Comparison of ENCODE assay signal across 23 cellular contexts in the genomic region with DNA sequence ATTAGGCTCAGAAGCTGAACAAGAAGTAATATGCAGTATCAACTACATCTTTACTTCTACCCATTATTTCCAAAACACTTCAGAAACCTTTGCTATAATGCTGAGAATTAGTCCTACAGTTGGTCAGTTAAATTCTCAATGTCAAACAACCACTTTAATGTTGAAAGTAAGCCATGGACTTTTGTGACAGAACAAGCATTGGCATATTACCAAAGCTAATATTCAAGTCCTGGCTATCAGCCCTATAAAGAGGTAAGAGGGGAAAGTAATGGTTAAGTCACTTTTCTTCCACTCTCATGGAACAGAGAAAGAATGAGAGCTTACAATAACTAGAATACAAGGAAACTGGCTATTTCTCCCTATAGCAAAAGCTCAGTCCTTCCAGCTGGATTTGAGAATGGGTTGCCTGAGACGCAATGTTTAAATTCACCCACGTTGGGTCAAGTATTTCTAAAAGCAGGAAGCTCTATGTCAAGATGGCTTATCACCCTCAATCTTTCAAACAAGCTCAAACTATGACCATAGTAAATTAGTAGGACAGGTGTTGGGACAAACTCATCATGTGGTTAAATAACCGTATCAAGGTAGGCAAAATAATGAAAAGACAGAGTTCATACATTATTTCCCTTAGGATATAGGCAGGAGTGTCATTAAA. TPM values are rescaled to one million over a fixed set of nuclear protein-coding genes. Genes with fewer than 3 reads are reported as not detected.
DNase-seq lines count a peak whose midpoint lies in the region; ATAC-seq, FAIRE-seq and TF ChIP-seq lines count a peak whose summit lies in the region.
"Had no signal": no experiment of that assay in that cellular context is flagged by ENCODE, and none has a peak within 500 bp of the region (broad histone marks: within the 10 kb centered on the region; RNA-seq: fewer than 3 reads in every experiment).

No MANE protein-coding gene starts in this region.

- TF ChIP-seq EP300 in HepG2 (IDR thresholded peaks at IDR 0.05; ENCODE audit: low read depth in 2 of 2, low read length in 2 of 2), result no peak
- TF ChIP-seq EP300 in HepG2 (CRISPR knock-in tag; IDR thresholded peaks at IDR 0.05; ENCODE audit: borderline replicate concordance), result no peak

- H3K4me3 ChIP-seq in liver (ENCODE audit: low read depth in 1 of 3, low read length in 3 of 3), result no peak overlapping the region
- H3K4me3 ChIP-seq in HepG2 (replicated peaks in 1 of 3; ENCODE audit: insufficient read depth in 1 of 3, low read depth in 2 of 3, low read length in 3 of 3), result no peak overlapping the region
- no peak overlapping the region for H3K4me3 ChIP-seq in pancreas
- H3K4me3 ChIP-seq: BLaER1, HAP-1, PC-9, SJSA1 had no signal

- POLR2A ChIA-PET in HepG2 (lab: Yijun Ruan, JAX), result interaction anchor here (0.7 kb wide), 1 partner anchor 32 kb away, joined by 3 read pairs; no protein-coding TSS in a partner anchor

- H3K79me2 ChIP-seq in HepG2 (ENCODE audit: insufficient read depth, low read length), result no peaks in the 10 kb centered on the region

- in situ Hi-C loops in HepG2 (cut with HindIII; ENCODE audit: extremely low pct_ligation_motif_present, low pct_unique_long_range_greater_than_20kb), result loop anchor here (10.0 kb wide), 1 partner anchor 282 kb away; no protein-coding TSS in a partner anchor

- H3K27ac ChIP-seq in liver (ENCODE audit: low read depth in 1 of 2, low read length in 2 of 2), result peak overlapping the region; percentile 1 to 35
- no peak overlapping the region for H3K27ac ChIP-seq in HepG2 (ENCODE audit: extremely low read length, insufficient read depth, low read length)
- peak overlapping the region; percentile 15; the same call in 1 of the 2 replicates for H3K27ac ChIP-seq in VCaP
- no peak overlapping the region for H3K27ac ChIP-seq in pancreas
- H3K27ac ChIP-seq: BLaER1, PC-9, SJSA1 had no signal

- no peak overlapping the region for H3K4me2 ChIP-seq in HepG2 (ENCODE audit: low read depth, low read length)
- H3K4me2 ChIP-seq: BLaER1, PC-9 had no signal

- ATAC-seq in HepG2 (no peak), pancreas (peak in 3 of 4 donors; percentile 23 to 67 (median 57)), HG02884 (IDR thresholded peaks at IDR 0.05; ENCODE audit: unreplicated experiment) (no peak)
- ATAC-seq: Right ventricle myocardium inferior had no signal

- H3K9me3 ChIP-seq in liver (ENCODE audit: control insufficient read depth in 4 of 4, low read length in 3 of 4), result no peaks in the 10 kb centered on the region
- no peaks in the 10 kb centered on the region for H3K9me3 ChIP-seq in HepG2 (ENCODE audit: low read length)
- H3K9me3 ChIP-seq in pancreas, result no peaks in the 10 kb centered on the region
- H3K9me3 ChIP-seq: BLaER1, HAP-1, SJSA1 had no signal

- no peak for TF ChIP-seq CTCF in liver (IDR thresholded peaks at IDR 0.05; ENCODE audit: low read depth, low read length, missing input control)
- TF ChIP-seq CTCF in HepG2 (CRISPR knock-in tag; IDR thresholded peaks at IDR 0.05), result no peak
- TF ChIP-seq CTCF in VCaP (conservative IDR thresholded peaks at IDR 0.05), result no peak
- no peak for TF ChIP-seq CTCF in pancreas (IDR thresholded peaks at IDR 0.05)

- BruUV-seq in HepG2 (replicated peaks; lab: Mats Ljungman, UMichigan), result no TSS peak

- WGBS in liver, result 50% methylated on average over 3 of the region's 3 CpGs
- 10% methylated on average over 3 of the region's 3 CpGs for WGBS in HepG2 (ENCODE audit: low lambda C conversion rate)
- WGBS in pancreas, 2 donors, result 62 to 71% methylated on average over 3 of the region's 3 CpGs

- no peak for TF ChIP-seq POLR2A in HepG2 (IDR thresholded peaks at IDR 0.05; ENCODE audit: insufficient read depth in 1 of 2, low read depth in 2 of 2, low read length in 2 of 2)

- CTCF ChIA-PET in HepG2 (lab: Yijun Ruan, JAX; ENCODE audit: low intra/inter-chr PET ratio, low total read pairs), result no interaction called here

- H3K27me3 ChIP-seq in liver (ENCODE audit: control insufficient read depth in 4 of 4, insufficient read depth in 4 of 4, low read length in 3 of 4) (no peaks in the 10 kb centered on the region), HepG2 (ENCODE audit: control insufficient read depth in 1 of 2, insufficient read depth in 2 of 2, low read length in 2 of 2) (no peaks in the 10 kb centered on the region; a peak in 1 of 5 replicates), pancreas (no peaks in the 10 kb centered on the region)
- H3K27me3 ChIP-seq: BLaER1, SJSA1 had no signal

- H3K4me1 ChIP-seq in liver (ENCODE audit: control insufficient read depth in 4 of 4, insufficient read depth in 4 of 4, low read length in 3 of 4) (peaks cover 1 to 17% (median 10%) of the 10 kb centered on the region in 4 donors), HepG2 (ENCODE audit: insufficient read depth, low read length) (peaks cover 45% of the 10 kb centered on the region), pancreas (no peaks in the 10 kb centered on the region)
- H3K4me1 ChIP-seq: BLaER1, HAP-1 had no signal

- H4K20me1 ChIP-seq in HepG2 (ENCODE audit: insufficient read depth, low read length), result no peaks in the 10 kb centered on the region
- H4K20me1 ChIP-seq: BLaER1 had no signal

- FAIRE-seq in HepG2 (lab: Jason Lieb, UNC), result no peak
- no peak for FAIRE-seq in pancreas (lab: Jason Lieb, UNC)

- intact Hi-C loops in HepG2 (cut with micrococcal nuclease; ENCODE audit: unreplicated experiment), result no loop called here
- intact Hi-C loops in pancreas (cut with DNase I), result loop anchor here in 1 of 3 donors (10.0 kb wide), 1 partner anchor 292 kb away; no protein-coding TSS in a partner anchor

- H3K9ac ChIP-seq in liver (ENCODE audit: low read depth in 1 of 2, low read length in 2 of 2), result peak overlapping the region in 1 of 2 donors; percentile 16
- H3K9ac ChIP-seq in HepG2 (ENCODE audit: insufficient read depth, low read depth, low read length), result no peak overlapping the region
- H3K9ac ChIP-seq: BLaER1 had no signal

- TF ChIP-seq RAD21 in liver (IDR thresholded peaks at IDR 0.05) (peak in 1 of 2 donors; percentile 52), HepG2 (CRISPR knock-in tag; IDR thresholded peaks at IDR 0.05) (no peak)

- no peaks in the 10 kb centered on the region for H3K36me3 ChIP-seq in liver (ENCODE audit: control insufficient read depth in 4 of 4, insufficient read depth in 3 of 4, low read depth in 1 of 4, low read length in 3 of 4)
- H3K36me3 ChIP-seq in HepG2 (replicated peaks in 1 of 2; ENCODE audit: control insufficient read depth in 1 of 2, insufficient read depth in 2 of 2, low read length in 2 of 2), result no peaks in the 10 kb centered on the region
- no peaks in the 10 kb centered on the region for H3K36me3 ChIP-seq in pancreas
- H3K36me3 ChIP-seq: BLaER1, HAP-1, SJSA1 had no signal

- no peak overlapping the region for H2AFZ ChIP-seq in HepG2 (ENCODE audit: low read length)
- H2AFZ ChIP-seq: PC-9 had no signal

- DNase-seq in HepG2 (ENCODE audit: low spot score) (no peak), NCI-H69 (lab: John Stamatoyannopoulos, UW) (peak; percentile 39), pancreas (no peak), OCI-M2 (lab: John Stamatoyannopoulos, UW; ENCODE audit: unreplicated experiment) (no peak), NCI-H1417 (lab: John Stamatoyannopoulos, UW) (no peak)
- DNase-seq: 8988T; CD4-positive, CD25-positive, alpha-beta regulatory T cell; DMS153; GOT3; HFFc6; IMR-90; KG1; MM.1S; NCI-H187 treated with DMSO at 0.1 percent for 48 hours; NCI-H510A; PC-9 had no signal

RNA-seq across cellular contexts. Expression of gene MFSD6, which starts 31.4 kb away (rescaled TPM):
- total RNA-seq in liver, result 1 to 10 TPM; 2.9 to 9.5 TPM
- 1 to 10 TPM in 1 of 2 donors, under 1 TPM in 1; 0.83 to 1.8 TPM for polyA plus RNA-seq in liver
- 0.59 and 1.4 TPM in 2 replicates for total RNA-seq in HepG2 (2016; rRNA removed; fragmentation: Illumina TruSeq; extraction: Trizol)
- total RNA-seq in HepG2 (2016; cell fraction: cytosol; rRNA removed; fragmentation: Illumina TruSeq; extraction: Trizol; ENCODE audit: low read depth), result 0.09 and 0.10 TPM in 2 replicates
- 0.77 and 1.3 TPM in 2 replicates for total RNA-seq in HepG2 (2016; cell fraction: insoluble cytoplasmic fraction; rRNA removed; fragmentation: Illumina TruSeq; extraction: Trizol)
- total RNA-seq in HepG2 (2016; cell fraction: membrane; rRNA removed; fragmentation: Illumina TruSeq; extraction: Trizol), result 0.45 and 0.59 TPM in 2 replicates
- total RNA-seq in HepG2 (2016; cell fraction: nucleus; rRNA removed; fragmentation: Illumina TruSeq; extraction: Trizol), result 1.6 and 1.7 TPM in 2 replicates
- polyA plus RNA-seq in HepG2 (2011; rRNA removed), result 0.71 and 0.92 TPM in 2 replicates
- polyA plus RNA-seq in HepG2 (2011; cell fraction: cytosol; rRNA removed), result 0.88 and 0.89 TPM in 2 replicates
- polyA plus RNA-seq in HepG2 (2011; cell fraction: nucleus; rRNA removed), result 0.47 and 0.69 TPM in 2 replicates
- 1.4 and 1.9 TPM in 2 replicates for polyA plus RNA-seq in HepG2 (2012)
- 0.06 and 0.28 TPM in 2 replicates for polyA plus RNA-seq in HepG2 (2016; cell fraction: cytosol; fragmentation: Illumina TruSeq; extraction: Trizol; ENCODE audit: low read depth)
- polyA plus RNA-seq in HepG2 (2016; cell fraction: insoluble cytoplasmic fraction; fragmentation: Illumina TruSeq; extraction: Trizol; ENCODE audit: low read depth), result 0.70 and 0.86 TPM in 2 replicates
- polyA plus RNA-seq in HepG2 (2016; cell fraction: membrane; fragmentation: Illumina TruSeq; extraction: Trizol; ENCODE audit: low read depth), result 0.20 and 0.27 TPM in 2 replicates
- polyA plus RNA-seq in HepG2 (2016; cell fraction: nucleus; fragmentation: Illumina TruSeq; extraction: Trizol; ENCODE audit: insufficient read depth, low read depth), result 1.6 and 1.9 TPM in 2 replicates
- polyA minus RNA-seq in HepG2 (2011; rRNA and poly(A)+ RNA removed; ENCODE audit: low replicate concordance), result 0.90 and 8.2 TPM in 2 replicates
- polyA minus RNA-seq in HepG2 (2011; cell fraction: cytosol; rRNA and poly(A)+ RNA removed), result 1.8 and 2.0 TPM in 2 replicates
- polyA minus RNA-seq in HepG2 (2011; cell fraction: nucleus; rRNA and poly(A)+ RNA removed), result 2.7 and 5.1 TPM in 2 replicates
- total RNA-seq in pancreas, result 10 to 100 TPM; 14.3 to 22.9 (median 17.1) TPM
- 10 to 100 TPM in 1 of 2 donors, 1 to 10 TPM in 1; 5.3 to 10.9 TPM for polyA plus RNA-seq in pancreas

RNA-seq across cellular contexts. Expression of gene INPP1, which starts 33.3 kb away (rescaled TPM):
- total RNA-seq in liver (10 to 100 TPM in 1 of 2 donors, 1 to 10 TPM in 1; 9.1 to 11.9 TPM), HepG2 (2016; rRNA removed; fragmentation: Illumina TruSeq; extraction: Trizol) (13.3 and 15.2 TPM in 2 replicates), pancreas (10 to 100 TPM; 11.5 to 19.8 (median 14.6) TPM)
- polyA plus RNA-seq in liver (10 to 100 TPM; 12.9 to 13.2 TPM), HepG2 (2011; rRNA removed) (10.0 and 10.5 TPM in 2 replicates), pancreas (10 to 100 TPM; 17.8 to 31.0 TPM)
- total RNA-seq in HepG2 (2016; cell fraction: cytosol; rRNA removed; fragmentation: Illumina TruSeq; extraction: Trizol; ENCODE audit: low read depth), result 6.0 and 8.5 TPM in 2 replicates
- 11.4 and 14.0 TPM in 2 replicates for total RNA-seq in HepG2 (2016; cell fraction: insoluble cytoplasmic fraction; rRNA removed; fragmentation: Illumina TruSeq; extraction: Trizol)
- total RNA-seq in HepG2 (2016; cell fraction: membrane; rRNA removed; fragmentation: Illumina TruSeq; extraction: Trizol), result 12.0 and 14.5 TPM in 2 replicates
- 6.6 and 8.8 TPM in 2 replicates for total RNA-seq in HepG2 (2016; cell fraction: nucleus; rRNA removed; fragmentation: Illumina TruSeq; extraction: Trizol)
- 5.7 and 7.3 TPM in 2 replicates for polyA plus RNA-seq in HepG2 (2011; cell fraction: cytosol; rRNA removed)
- polyA plus RNA-seq in HepG2 (2011; cell fraction: nucleus; rRNA removed), result 10.0 and 11.1 TPM in 2 replicates
- polyA plus RNA-seq in HepG2 (2012), result 23.9 and 28.9 TPM in 2 replicates
- polyA plus RNA-seq in HepG2 (2016; cell fraction: cytosol; fragmentation: Illumina TruSeq; extraction: Trizol; ENCODE audit: low read depth), result 7.9 and 9.4 TPM in 2 replicates
- 18.0 and 18.7 TPM in 2 replicates for polyA plus RNA-seq in HepG2 (2016; cell fraction: insoluble cytoplasmic fraction; fragmentation: Illumina TruSeq; extraction: Trizol; ENCODE audit: low read depth)
- 12.1 and 13.1 TPM in 2 replicates for polyA plus RNA-seq in HepG2 (2016; cell fraction: membrane; fragmentation: Illumina TruSeq; extraction: Trizol; ENCODE audit: low read depth)
- 22.8 and 23.1 TPM in 2 replicates for polyA plus RNA-seq in HepG2 (2016; cell fraction: nucleus; fragmentation: Illumina TruSeq; extraction: Trizol; ENCODE audit: insufficient read depth, low read depth)
- 4.8 and 5.3 TPM in 2 replicates for polyA minus RNA-seq in HepG2 (2011; rRNA and poly(A)+ RNA removed; ENCODE audit: low replicate concordance)
- 8.2 and 11.3 TPM in 2 replicates for polyA minus RNA-seq in HepG2 (2011; cell fraction: cytosol; rRNA and poly(A)+ RNA removed)
- 8.2 and 8.7 TPM in 2 replicates for polyA minus RNA-seq in HepG2 (2011; cell fraction: nucleus; rRNA and poly(A)+ RNA removed)

RNA-seq across cellular contexts. Expression of gene HIBCH, which starts 57.1 kb away (rescaled TPM):
- total RNA-seq in liver, result 10 to 100 TPM; 20.2 to 36.3 TPM
- polyA plus RNA-seq in liver, result 10 to 100 TPM; 29.3 to 65.2 TPM
- 49.5 and 67.0 TPM in 2 replicates for total RNA-seq in HepG2 (2016; rRNA removed; fragmentation: Illumina TruSeq; extraction: Trizol)
- 9.9 and 10.7 TPM in 2 replicates for total RNA-seq in HepG2 (2016; cell fraction: cytosol; rRNA removed; fragmentation: Illumina TruSeq; extraction: Trizol; ENCODE audit: low read depth)
- total RNA-seq in HepG2 (2016; cell fraction: insoluble cytoplasmic fraction; rRNA removed; fragmentation: Illumina TruSeq; extraction: Trizol), result 46.9 and 68.2 TPM in 2 replicates
- total RNA-seq in HepG2 (2016; cell fraction: membrane; rRNA removed; fragmentation: Illumina TruSeq; extraction: Trizol), result 11.0 and 12.8 TPM in 2 replicates
- 64.0 and 64.7 TPM in 2 replicates for total RNA-seq in HepG2 (2016; cell fraction: nucleus; rRNA removed; fragmentation: Illumina TruSeq; extraction: Trizol)
- 17.8 and 18.8 TPM in 2 replicates for polyA plus RNA-seq in HepG2 (2011; rRNA removed)
- 6.4 and 8.3 TPM in 2 replicates for polyA plus RNA-seq in HepG2 (2011; cell fraction: cytosol; rRNA removed)
- polyA plus RNA-seq in HepG2 (2011; cell fraction: nucleus; rRNA removed), result 14.6 and 25.8 TPM in 2 replicates
- 27.5 and 40.7 TPM in 2 replicates for polyA plus RNA-seq in HepG2 (2012)
- polyA plus RNA-seq in HepG2 (2016; cell fraction: cytosol; fragmentation: Illumina TruSeq; extraction: Trizol; ENCODE audit: low read depth), result 6.9 and 7.7 TPM in 2 replicates
- polyA plus RNA-seq in HepG2 (2016; cell fraction: insoluble cytoplasmic fraction; fragmentation: Illumina TruSeq; extraction: Trizol; ENCODE audit: low read depth), result 63.7 and 68.2 TPM in 2 replicates
- polyA plus RNA-seq in HepG2 (2016; cell fraction: membrane; fragmentation: Illumina TruSeq; extraction: Trizol; ENCODE audit: low read depth), result 9.3 and 9.4 TPM in 2 replicates
- polyA plus RNA-seq in HepG2 (2016; cell fraction: nucleus; fragmentation: Illumina TruSeq; extraction: Trizol; ENCODE audit: insufficient read depth, low read depth), result 45.2 and 47.6 TPM in 2 replicates
- polyA minus RNA-seq in HepG2 (2011; rRNA and poly(A)+ RNA removed; ENCODE audit: low replicate concordance), result 6.3 and 18.5 TPM in 2 replicates
- polyA minus RNA-seq in HepG2 (2011; cell fraction: cytosol; rRNA and poly(A)+ RNA removed), result 8.9 and 9.9 TPM in 2 replicates
- polyA minus RNA-seq in HepG2 (2011; cell fraction: nucleus; rRNA and poly(A)+ RNA removed), result 88.3 and 98.2 TPM in 2 replicates
- total RNA-seq in pancreas, result 10 to 100 TPM; 17.6 to 29.3 (median 22.6) TPM
- polyA plus RNA-seq in pancreas, result 10 to 100 TPM in 1 of 2 donors, 1 to 10 TPM in 1; 7.6 to 14.3 TPM

Comparison
In these comparisons a context has a peak if more than half of its experiments do, and no peak if none do; other contexts are left out.
1. H3K27ac ChIP-seq: peak in liver (2 of 2) and VCaP (single experiment); none in HepG2 (single experiment) and pancreas (0 of 4).
2. ATAC-seq: peak in pancreas (3 of 4); none in HepG2 (single experiment) and HG02884 (single experiment).